In genomic region chr12:79512068-79512467, GRCh38 we compare ENCODE assay signal across 14 cellular contexts.
DNase-seq lines count a peak whose midpoint lies in the region; ATAC-seq and TF ChIP-seq lines count a peak whose summit lies in the region.
"Had no signal": no experiment of that assay in that cellular context is flagged by ENCODE, and none has a peak within 500 bp of the region (broad histone marks: within the 10 kb centered on the region; RNA-seq: fewer than 3 reads in every experiment).

No MANE protein-coding gene starts in this region.

- peaks cover 3% of the 10 kb centered on the region for H3K9me3 Mint-ChIP-seq in osteocyte (ENCODE audit: unreplicated experiment)

- no peak overlapping the region for H3K4me3 Mint-ChIP-seq in osteocyte (ENCODE audit: unreplicated experiment)

- peaks cover 4% of the 10 kb centered on the region for H3K36me3 Mint-ChIP-seq in osteocyte (ENCODE audit: unreplicated experiment)

- DNase-seq in DMS53 (lab: John Stamatoyannopoulos, UW), result peak; percentile 46
- no peak for DNase-seq in DMS53 treated with DMSO at 0.1 percent for 48 hours (lab: John Stamatoyannopoulos, UW; ENCODE audit: unreplicated experiment)
- DNase-seq in cardiac fibroblast (ENCODE audit: low read depth in 2 of 2), result no peak
- no peak for DNase-seq in osteocyte (ENCODE audit: extremely low spot score, unreplicated experiment)
- no peak for DNase-seq in 8988T
- DNase-seq in GM19238 (ENCODE audit: insufficient read length, low spot score), result no peak
- DNase-seq: activated CD8-positive, alpha-beta memory T cell treated with anti-CD3 and anti-CD28 coated beads, Interleukin-2, amount 50 U/mL, for 4 hours; adrenal gland; DMS153; NCI-H226; SIG-M5; thyroid gland had no signal

- TF ChIP-seq CTCF in Loucy (conservative IDR thresholded peaks at IDR 0.05; ENCODE audit: low read length) (peak; percentile 31; the same call in 1 of the 2 replicates), cardiac fibroblast (IDR thresholded peaks at IDR 0.05; ENCODE audit: low read depth, low read length) (peak; percentile 5), osteocyte (IDR thresholded peaks at IDR 0.05) (peak; percentile 42)

- H3K4me1 ChIP-seq in Loucy (ENCODE audit: insufficient read depth, low read length, poor library complexity, severe bottlenecking), result no peaks in the 10 kb centered on the region
- H3K4me1 ChIP-seq: adrenal gland, thyroid gland had no signal

- H3K4me3 ChIP-seq in Loucy (ENCODE audit: low read length, poor library complexity, severe bottlenecking), result no peak overlapping the region
- no peak overlapping the region for H3K4me3 ChIP-seq in cardiac fibroblast (replicated peaks in 1 of 2; ENCODE audit: low read depth in 2 of 2, low read length in 2 of 2)
- H3K4me3 ChIP-seq: adrenal gland, thyroid gland had no signal

- H3K9me2 ChIP-seq in Loucy (replicated peaks; ENCODE audit: low read depth, low read length), result no peaks in the 10 kb centered on the region

- no peak overlapping the region for H2AFZ ChIP-seq in Loucy (ENCODE audit: low read length)

- no peaks in the 10 kb centered on the region for H3F3A ChIP-seq in Loucy (ENCODE audit: low read depth)

- peak overlapping the region; percentile 54 for H3K27ac Mint-ChIP-seq in osteocyte (ENCODE audit: unreplicated experiment)

- H3K27me3 ChIP-seq in Loucy (ENCODE audit: insufficient read depth, low read length, poor library complexity, severe bottlenecking), result no peaks in the 10 kb centered on the region
- H3K27me3 ChIP-seq: adrenal gland, thyroid gland had no signal

- no peak for ATAC-seq in HG03097 (IDR thresholded peaks at IDR 0.05; ENCODE audit: low FRiP score, unreplicated experiment)

- H3K27me3 Mint-ChIP-seq in osteocyte (ENCODE audit: unreplicated experiment), result no peaks in the 10 kb centered on the region

- H3K4me1 Mint-ChIP-seq in osteocyte (ENCODE audit: unreplicated experiment), result peaks cover 38% of the 10 kb centered on the region

- no peaks in the 10 kb centered on the region; the same call in 1 of the 2 replicates for H3K9me3 ChIP-seq in Loucy (ENCODE audit: insufficient read depth, low read depth, low read length)
- H3K9me3 ChIP-seq: adrenal gland, thyroid gland had no signal

- H3K79me2 ChIP-seq in Loucy (ENCODE audit: insufficient read depth, low read length), result no peaks in the 10 kb centered on the region

- H4K20me1 ChIP-seq in Loucy (ENCODE audit: insufficient read depth, low read length, poor library complexity, severe bottlenecking), result no peaks in the 10 kb centered on the region

- no peak overlapping the region for H3K4me2 ChIP-seq in Loucy (ENCODE audit: low read depth, low read length, poor library complexity, severe bottlenecking)

- H3K36me3 ChIP-seq in Loucy (ENCODE audit: insufficient read depth, low read length), result no peaks in the 10 kb centered on the region
- H3K36me3 ChIP-seq: adrenal gland, thyroid gland had no signal

- H3K9ac ChIP-seq in Loucy (ENCODE audit: low read depth, low read length, poor library complexity, severe bottlenecking), result no peak overlapping the region
